Comparison of ENCODE assay signal across 8 cellular contexts in genomic region chr11:64334764-64335741, GRCh38. TPM values are rescaled to one million over a fixed set of nuclear protein-coding genes. Genes with fewer than 3 reads are reported as not detected.
DNase-seq lines count a peak whose midpoint lies in the region; ATAC-seq, FAIRE-seq and TF ChIP-seq lines count a peak whose summit lies in the region.

No MANE protein-coding gene starts in this region.

- H3K27me3 ChIP-seq in GM06990 (replicated peaks; ENCODE audit: control insufficient read depth, insufficient read depth, low read length) (no peaks in the 10 kb centered on the region), H9 (ENCODE audit: insufficient read depth, low read length) (no peaks in the 10 kb centered on the region), Karpas-422 (ENCODE audit: low read length) (no peaks in the 10 kb centered on the region), esophagus (ENCODE audit: control insufficient read depth in 1 of 2, insufficient read depth in 2 of 2, low read length in 2 of 2) (no peaks in the 10 kb centered on the region)

- peak; percentile 87 to 94 for ATAC-seq in A549

- H3K27ac ChIP-seq in A549, result peak overlapping the region; percentile 51 to 91
- no peak overlapping the region for H3K27ac ChIP-seq in H9 (ENCODE audit: insufficient read length, low read depth, low read length)
- peak overlapping the region; percentile 90 for H3K27ac ChIP-seq in Karpas-422 (ENCODE audit: low read length)
- H3K27ac ChIP-seq in RWPE1, result peak overlapping the region; percentile 98
- peak overlapping the region; percentile 81 to 88 for H3K27ac ChIP-seq in esophagus (ENCODE audit: low read depth in 2 of 2, low read length in 1 of 2)

- no peak overlapping the region for H3K18ac ChIP-seq in H9 (ENCODE audit: insufficient read length, low read depth, low read length)

- peak overlapping the region; percentile 70 for H3K4me2 ChIP-seq in A549
- no peak overlapping the region for H3K4me2 ChIP-seq in H9 (ENCODE audit: insufficient read depth, insufficient read length, low read length)
- H3K4me2 ChIP-seq in Karpas-422 (ENCODE audit: low read depth, low read length, poor library complexity, severe bottlenecking), result peak overlapping the region; percentile 33

- peaks cover 12 to 21% of the 10 kb centered on the region in 2 experiments for H3K4me1 Mint-ChIP-seq in H9

- WGBS in A549 (ENCODE audit: missing lambda C conversion rate), result 8% methylated on average over 13 of the region's 13 CpGs
- no CpG with 5 or more reads among the region's 13 CpGs for WGBS in H9 (ENCODE audit: extremely low coverage, insufficient read length, low lambda C conversion rate)
- WGBS in esophagus, 2 donors, result 41 to 47% methylated on average over 13 of the region's 13 CpGs

- POLR2A ChIA-PET in A549 (lab: Yijun Ruan, JAX) (interaction anchor here (0.8 to 1.8 kb wide), 3 partner anchors 18 to 31 kb away, joined by 3 to 19 read pairs (median 4); partner anchors contain the start of genes PRDX5 and TRMT112), RWPE1 (lab: Yijun Ruan, JAX; ENCODE audit: low non-redundant PET) (interaction anchor here (0.5 to 0.7 kb wide), 3 partner anchors 10 to 61 kb away, joined by 3 to 6 read pairs (median 3); partner anchors contain the start of gene PRDX5)

- H2BK12ac ChIP-seq in H9 (ENCODE audit: insufficient read length, low read depth, low read length), result no peak overlapping the region

- H3K56ac ChIP-seq in H9 (ENCODE audit: insufficient read length, low read depth, low read length), result no peak overlapping the region

- no peaks in the 10 kb centered on the region for H3K79me2 ChIP-seq in H9 (ENCODE audit: insufficient read depth, low read length)
- H3K79me2 ChIP-seq in Karpas-422 (ENCODE audit: low read length), result peaks cover 26% of the 10 kb centered on the region

- no peak for TF ChIP-seq POLR2A in A549 (IDR thresholded peaks at IDR 0.05; ENCODE audit: low read length)

- H3K9me3 ChIP-seq in A549 (no peaks in the 10 kb centered on the region), H9 (ENCODE audit: control insufficient read depth, low read depth, low read length) (no peaks in the 10 kb centered on the region), Karpas-422 (ENCODE audit: low read length) (no peaks in the 10 kb centered on the region), esophagus (ENCODE audit: control insufficient read depth in 2 of 2, insufficient read depth in 1 of 2, low read depth in 1 of 2, low read length in 1 of 2) (no peaks in the 10 kb centered on the region)

- no peak overlapping the region for H4K5ac ChIP-seq in H9 (ENCODE audit: insufficient read length, low read depth, low read length)

- H3K9me3 Mint-ChIP-seq in H9, result no peaks in the 10 kb centered on the region

- FAIRE-seq in A549 (lab: Jason Lieb, UNC), result no peak

- no peaks in the 10 kb centered on the region for H3K9me2 ChIP-seq in Karpas-422 (replicated peaks; ENCODE audit: insufficient read depth, low read length)

- TF ChIP-seq RAD21 in A549 (conservative IDR thresholded peaks at IDR 0.05 in 1 of 2, IDR thresholded peaks at IDR 0.05 in 1 of 2), result no peak; a peak in 2 of 5 replicates

- H4K20me1 ChIP-seq in H9 (ENCODE audit: control insufficient read depth, insufficient read depth, insufficient read length), result no peaks in the 10 kb centered on the region
- peaks cover 3% of the 10 kb centered on the region; the same call in 1 of the 2 replicates for H4K20me1 ChIP-seq in Karpas-422 (ENCODE audit: insufficient read depth, low read depth, low read length)

- no peak overlapping the region for H2AFZ ChIP-seq in H9 (ENCODE audit: low read length)
- H2AFZ ChIP-seq in Karpas-422 (ENCODE audit: low read length), result no peak overlapping the region

- H3K4ac ChIP-seq in H9 (ENCODE audit: low read depth, low read length), result no peak overlapping the region

- peaks cover 36% of the 10 kb centered on the region for H3K4me1 ChIP-seq in A549
- peaks cover 2% of the 10 kb centered on the region; the same call in 1 of the 2 replicates for H3K4me1 ChIP-seq in H9 (ENCODE audit: insufficient read depth, low read length)
- peaks cover 55% of the 10 kb centered on the region for H3K4me1 ChIP-seq in Karpas-422 (ENCODE audit: low read length)
- peaks cover 0 to 15% of the 10 kb centered on the region in 2 donors for H3K4me1 ChIP-seq in esophagus (ENCODE audit: control insufficient read depth in 2 of 2, insufficient read depth in 2 of 2, low read length in 1 of 2)

- H4K8ac ChIP-seq in H9 (replicated peaks; ENCODE audit: insufficient read length, low read depth, low read length), result no peak overlapping the region

- H3K9ac ChIP-seq in H9 (ENCODE audit: extremely low read depth, insufficient read length, low read length) (no peak overlapping the region), Karpas-422 (ENCODE audit: low read length) (0 out of 2 replicates have a peak overlapping the region, but pooled peaks have one; percentile 13)

- H3K36me3 ChIP-seq in GM06990 (ENCODE audit: control insufficient read depth, insufficient read depth, low read length), result peaks cover 3% of the 10 kb centered on the region
- H3K36me3 ChIP-seq in Karpas-422 (ENCODE audit: insufficient read depth, low read length), result peaks cover 11% of the 10 kb centered on the region; the same call in 1 of the 2 replicates
- no peaks in the 10 kb centered on the region for H3K36me3 ChIP-seq in esophagus (ENCODE audit: control insufficient read depth in 2 of 2, insufficient read depth in 2 of 2, low read length in 1 of 2)

- no peaks in the 10 kb centered on the region for H3K79me1 ChIP-seq in H9 (ENCODE audit: insufficient read depth, low read depth, low read length, poor library complexity, severe bottlenecking)

- no peaks in the 10 kb centered on the region for H3K23me2 ChIP-seq in H9 (ENCODE audit: insufficient read length, low read depth, low read length, poor library complexity, severe bottlenecking)

- peaks cover 7% of the 10 kb centered on the region for H3K27me3 Mint-ChIP-seq in H9 (ENCODE audit: low read depth)

- no peak overlapping the region for H3K23ac ChIP-seq in H9 (ENCODE audit: insufficient read length, low read depth, low read length)

- no peak overlapping the region for H3T11ph ChIP-seq in H9 (ENCODE audit: low read length)

- H3K4me3 ChIP-seq in A549 (no peak overlapping the region), GM06990 (replicated peaks; ENCODE audit: low read depth, low read length) (no peak overlapping the region; the same call in 1 of the 2 replicates), Karpas-422 (ENCODE audit: low read length) (no peak overlapping the region), esophagus (ENCODE audit: low read depth in 1 of 2, low read length in 2 of 2) (no peak overlapping the region)

- H3K14ac ChIP-seq in H9 (ENCODE audit: insufficient read depth, low read length), result no peak overlapping the region

- TF ChIP-seq EP300 in A549 (IDR thresholded peaks at IDR 0.05), result peak in 1 of 2 experiments; percentile 52; a peak in 1 of 5 replicates

- TF ChIP-seq CTCF in A549 (IDR thresholded peaks at IDR 0.05), result no peak
- no peak for TF ChIP-seq CTCF in GM06990 (IDR thresholded peaks at IDR 0.05; ENCODE audit: insufficient read depth, low read length, poor library complexity, severe bottlenecking)
- no peak for TF ChIP-seq CTCF in H9 (conservative IDR thresholded peaks at IDR 0.05)
- no peak for TF ChIP-seq CTCF in RWPE1 (conservative IDR thresholded peaks at IDR 0.05; ENCODE audit: low read depth)

- intact Hi-C loops in head of caudate nucleus (cut with DNase I), result no loop called here

- H2BK15ac ChIP-seq in H9 (ENCODE audit: low read depth, low read length), result no peak overlapping the region

- H2AK5ac ChIP-seq in H9 (ENCODE audit: insufficient read length, low read length), result no peak overlapping the region

- no peak overlapping the region for H3K4me3 Mint-ChIP-seq in H9

- CTCF ChIA-PET in A549 (lab: Yijun Ruan, JAX), result interaction anchor here (1.0 to 33.9 kb wide), 6 partner anchors 9 to 25 kb away, joined by 3 to 996 read pairs (median 6); partner anchors contain the start of genes CATSPERZ, ESRRA, PRDX5 and TRMT112
- CTCF ChIA-PET in RWPE1 (lab: Yijun Ruan, JAX), result interaction anchor here (0.6 to 1.5 kb wide), 3 partner anchors 17 to 111 kb away, joined by 4 to 11 read pairs (median 5); partner anchors contain the start of gene PRDX5

- peak overlapping the region in 1 of 3 experiments; percentile 61; a peak in 1 of 7 replicates for H3K27ac Mint-ChIP-seq in H9

- no peak overlapping the region for H2BK20ac ChIP-seq in H9 (ENCODE audit: low read depth, low read length, poor library complexity, severe bottlenecking)

- no peaks in the 10 kb centered on the region for H3K36me3 Mint-ChIP-seq in H9 (ENCODE audit: insufficient read depth in 1 of 3, low read depth in 3 of 3)

- no peak overlapping the region for H4K91ac ChIP-seq in H9 (ENCODE audit: insufficient read length, low read depth, low read length)

- DNase-seq in A549 (ENCODE audit: low read depth in 1 of 2, low spot score in 1 of 2), result peak; percentile 96 to 97
- peak; percentile 81 for DNase-seq in GM06990 (ENCODE audit: extremely low read depth, insufficient read length)
- DNase-seq in H9, result peak; percentile 76
- DNase-seq in Karpas-422, result peak; percentile 97
- DNase-seq in RWPE1 (ENCODE audit: low spot score), result peak; percentile 98
- DNase-seq in retina, result peak; percentile 48
- no peak for DNase-seq in head of caudate nucleus

- H2BK120ac ChIP-seq in H9 (ENCODE audit: low read depth, low read length, poor library complexity, severe bottlenecking), result no peak overlapping the region

- no peak overlapping the region for H2BK5ac ChIP-seq in H9 (ENCODE audit: insufficient read length, low read length)

RNA-seq across cellular contexts. Expression of gene CCDC88B, which starts 5.0 kb away (rescaled TPM):
- polyA plus RNA-seq in A549 (2011; rRNA removed), result 4.8 and 5.7 TPM in 2 replicates
- 9.6 and 10.2 TPM in 2 replicates for polyA plus RNA-seq in A549 (2012; cell fraction: cytosol; rRNA removed)
- 10.0 and 12.3 TPM in 2 replicates for polyA plus RNA-seq in A549 (2012; cell fraction: nucleus; rRNA removed)
- polyA plus RNA-seq in A549 (2017; fragmentation: RNase III; extraction: RNeasy Plus Mini Kit Qiagen cat#74134 plus additional on column Dnase treatment), result 8.8 to 10.3 TPM (median 9.7 TPM) in 3 replicates
- polyA minus RNA-seq in A549 (2011; rRNA and poly(A)+ RNA removed), result 1.4 and 1.8 TPM in 2 replicates
- total RNA-seq in H9 (2021), result 11.2 and 12.2 TPM in 2 replicates
- total RNA-seq in Karpas-422 (2014; rRNA removed; shearing (Covaris generic); ENCODE audit: low replicate concordance), result 34.9 and 88.2 TPM in 2 replicates
- polyA plus RNA-seq in esophagus, result 10 to 100 TPM; 11.2 to 33.3 TPM

RNA-seq across cellular contexts. Expression of gene PRDX5, which starts 17.1 kb away (rescaled TPM):
- 305 and 377 TPM in 2 replicates for polyA plus RNA-seq in A549 (2011; rRNA removed)
- polyA plus RNA-seq in A549 (2012; cell fraction: cytosol; rRNA removed), result 572 and 685 TPM in 2 replicates
- polyA plus RNA-seq in A549 (2012; cell fraction: nucleus; rRNA removed), result 250 and 325 TPM in 2 replicates
- 442 to 500 TPM (median 491 TPM) in 3 replicates for polyA plus RNA-seq in A549 (2017; fragmentation: RNase III; extraction: RNeasy Plus Mini Kit Qiagen cat#74134 plus additional on column Dnase treatment)
- polyA minus RNA-seq in A549 (2011; rRNA and poly(A)+ RNA removed), result 81.0 and 91.2 TPM in 2 replicates
- 225 and 228 TPM in 2 replicates for total RNA-seq in H9 (2021)
- total RNA-seq in Karpas-422 (2014; rRNA removed; shearing (Covaris generic); ENCODE audit: low replicate concordance), result 205 and 428 TPM in 2 replicates
- 100 to 1,000 TPM; 442 to 808 TPM for polyA plus RNA-seq in esophagus

RNA-seq across cellular contexts. Expression of gene TRMT112, which starts 17.7 kb away (rescaled TPM):
- 305 and 363 TPM in 2 replicates for polyA plus RNA-seq in A549 (2011; rRNA removed)
- polyA plus RNA-seq in A549 (2012; cell fraction: cytosol; rRNA removed), result 405 and 507 TPM in 2 replicates
- 233 and 467 TPM in 2 replicates for polyA plus RNA-seq in A549 (2012; cell fraction: nucleus; rRNA removed)
- polyA plus RNA-seq in A549 (2017; fragmentation: RNase III; extraction: RNeasy Plus Mini Kit Qiagen cat#74134 plus additional on column Dnase treatment), result 424 to 447 TPM (median 440 TPM) in 3 replicates
- 74.2 and 84.5 TPM in 2 replicates for polyA minus RNA-seq in A549 (2011; rRNA and poly(A)+ RNA removed)
- total RNA-seq in H9 (2021), result 315 and 341 TPM in 2 replicates
- total RNA-seq in Karpas-422 (2014; rRNA removed; shearing (Covaris generic); ENCODE audit: low replicate concordance), result 363 and 557 TPM in 2 replicates
- polyA plus RNA-seq in esophagus, result 100 to 1,000 TPM; 201 to 211 TPM

RNA-seq across cellular contexts. Expression of gene RPS6KA4, which starts 23.9 kb away (rescaled TPM):
- polyA plus RNA-seq in A549 (2011; rRNA removed) (19.1 and 21.4 TPM in 2 replicates), A549 (2017; fragmentation: RNase III; extraction: RNeasy Plus Mini Kit Qiagen cat#74134 plus additional on column Dnase treatment) (34.5 to 40.4 TPM (median 35.9 TPM) in 3 replicates), esophagus (10 to 100 TPM; 28.5 to 31.2 TPM)
- polyA plus RNA-seq in A549 (2012; cell fraction: cytosol; rRNA removed), result 39.3 and 53.0 TPM in 2 replicates
- polyA plus RNA-seq in A549 (2012; cell fraction: nucleus; rRNA removed), result 69.4 and 106 TPM in 2 replicates
- 29.3 and 30.1 TPM in 2 replicates for polyA minus RNA-seq in A549 (2011; rRNA and poly(A)+ RNA removed)
- total RNA-seq in H9 (2021), result 10.8 and 11.1 TPM in 2 replicates
- 17.1 and 38.4 TPM in 2 replicates for total RNA-seq in Karpas-422 (2014; rRNA removed; shearing (Covaris generic); ENCODE audit: low replicate concordance)

RNA-seq across cellular contexts. Expression of gene ESRRA, which starts 29.7 kb away (rescaled TPM):
- polyA plus RNA-seq in A549 (2011; rRNA removed) (13.9 and 15.2 TPM in 2 replicates), A549 (2017; fragmentation: RNase III; extraction: RNeasy Plus Mini Kit Qiagen cat#74134 plus additional on column Dnase treatment) (30.9 to 35.5 TPM (median 33.5 TPM) in 3 replicates), esophagus (10 to 100 TPM; 63.7 to 85.4 TPM)
- 30.4 and 39.1 TPM in 2 replicates for polyA plus RNA-seq in A549 (2012; cell fraction: cytosol; rRNA removed)
- polyA plus RNA-seq in A549 (2012; cell fraction: nucleus; rRNA removed), result 43.3 and 53.6 TPM in 2 replicates
- polyA minus RNA-seq in A549 (2011; rRNA and poly(A)+ RNA removed), result 11.4 and 19.0 TPM in 2 replicates
- 42.3 and 44.0 TPM in 2 replicates for total RNA-seq in H9 (2021)
- total RNA-seq in Karpas-422 (2014; rRNA removed; shearing (Covaris generic); ENCODE audit: low replicate concordance), result 16.0 and 33.9 TPM in 2 replicates

Comparison
In these comparisons a context has a peak if more than half of its experiments do, and no peak if none do; other contexts are left out.
1. DNase-seq: peak in A549 (2 of 2), GM06990 (single experiment), H9 (single experiment), Karpas-422 (single experiment), RWPE1 (single experiment) and retina (single experiment); none in head of caudate nucleus (0 of 42).